ENCODE assay signal across 24 cellular contexts in the genomic region with DNA sequence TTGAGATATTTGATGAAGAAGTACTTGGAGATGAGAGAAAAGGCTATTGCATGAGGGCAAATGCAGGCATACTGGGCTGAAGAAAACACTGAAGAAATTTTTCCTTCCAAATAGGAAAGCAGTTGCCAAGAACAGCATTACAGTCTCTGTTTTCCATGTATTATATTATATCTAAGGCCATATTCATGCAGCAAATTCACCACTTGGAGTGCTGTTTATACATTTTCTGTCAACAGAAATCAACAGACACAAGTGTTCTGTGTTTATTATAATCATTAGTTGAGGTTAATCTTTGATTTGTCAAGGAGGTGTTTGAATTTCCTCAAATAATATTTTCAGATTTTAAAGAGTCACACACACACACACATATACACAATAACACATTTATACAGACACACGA.
DNase-seq lines count a peak whose midpoint lies in the region; ATAC-seq and TF ChIP-seq lines count a peak whose summit lies in the region.
"Had no signal": no experiment of that assay in that cellular context is flagged by ENCODE, and none has a peak within 500 bp of the region (broad histone marks: within the 10 kb centered on the region; RNA-seq: fewer than 3 reads in every experiment).

No MANE protein-coding gene starts in this region.

- no peak for TF ChIP-seq RAD21 in neural cell (conservative IDR thresholded peaks at IDR 0.05)

- H3K4me3 ChIP-seq in DND-41 (ENCODE audit: low read depth in 1 of 2, low read length in 2 of 2) (no peak overlapping the region), neural cell (ENCODE audit: low read length) (no peak overlapping the region), Karpas-422 (ENCODE audit: low read length) (no peak overlapping the region), lower lobe of right lung (no peak overlapping the region)
- H3K4me3 ChIP-seq: heart right ventricle, upper lobe of left lung had no signal

- H3K27ac Mint-ChIP-seq in HFFc6, result no peak overlapping the region
- H3K27ac Mint-ChIP-seq: activated B cell treated with CpG ODN at 0.5 μM for 24 hours; activated CD4-positive, alpha-beta memory T cell treated with anti-CD3 and anti-CD28 coated beads, Interleukin-2, amount 10 ng/mL, durations not matched to agents 7 days and 5 days; activated naive CD8-positive, alpha-beta T cell; CD8-positive, alpha-beta memory T cell had no signal

- H3K4me2 ChIP-seq in DND-41 (ENCODE audit: insufficient read depth, low read length), result no peak overlapping the region
- H3K4me2 ChIP-seq in neural cell (ENCODE audit: low read length), result no peak overlapping the region
- no peak overlapping the region for H3K4me2 ChIP-seq in Karpas-422 (ENCODE audit: low read depth, low read length, poor library complexity, severe bottlenecking)

- DNase-seq in DND-41 (no peak), HFFc6 (no peak), NK-92 (lab: John Stamatoyannopoulos, UW; ENCODE audit: unreplicated experiment) (no peak), Karpas-422 (no peak), germinal center (ENCODE audit: low spot score) (no peak), lower lobe of right lung (no peak)
- DNase-seq: activated B cell treated with CpG ODN at 0.5 μM for 24 hours; activated CD4-positive, alpha-beta memory T cell treated with anti-CD3 and anti-CD28 coated beads, Interleukin-2, amount 10 ng/mL, durations not matched to agents 7 days and 5 days; aorta; CD8-positive, alpha-beta memory T cell; central memory CD4-positive, alpha-beta T cell; heart right ventricle; MM.1S; NCI-H1436; NCI-H526 treated with DMSO at 0.1 percent for 48 hours; small intestine; stimulated activated CD4-positive, alpha-beta T cell treated with anti-CD3 and anti-CD28 coated beads, Interleukin-2, amount 100 ng/mL, for 24 hours; T1000; upper lobe of left lung had no signal

- H3K27me3 Mint-ChIP-seq in HFFc6 (ENCODE audit: insufficient read depth), result no peaks in the 10 kb centered on the region; the same call in 1 of the 2 replicates
- H3K27me3 Mint-ChIP-seq: activated B cell treated with CpG ODN at 0.5 μM for 24 hours; activated CD4-positive, alpha-beta memory T cell treated with anti-CD3 and anti-CD28 coated beads, Interleukin-2, amount 10 ng/mL, durations not matched to agents 7 days and 5 days; activated naive CD8-positive, alpha-beta T cell; CD8-positive, alpha-beta memory T cell had no signal

- H3K9ac ChIP-seq in DND-41 (ENCODE audit: low read depth, low read length) (no peak overlapping the region), neural cell (ENCODE audit: low read length) (no peak overlapping the region), Karpas-422 (ENCODE audit: low read length) (no peak overlapping the region)

- H3K4me1 ChIP-seq in DND-41 (ENCODE audit: insufficient read depth, low read length) (no peaks in the 10 kb centered on the region), Karpas-422 (ENCODE audit: low read length) (no peaks in the 10 kb centered on the region), lower lobe of right lung (peaks cover 5% of the 10 kb centered on the region)
- H3K4me1 ChIP-seq: upper lobe of left lung had no signal

- TF ChIP-seq EP300 in neural cell (conservative IDR thresholded peaks at IDR 0.05; ENCODE audit: poor library complexity, severe bottlenecking), result no peak

- H3K9me3 ChIP-seq in DND-41 (ENCODE audit: insufficient read depth, low read length, severe bottlenecking) (no peaks in the 10 kb centered on the region), neural cell (ENCODE audit: low read length) (no peaks in the 10 kb centered on the region), Karpas-422 (ENCODE audit: low read length) (no peaks in the 10 kb centered on the region), lower lobe of right lung (no peaks in the 10 kb centered on the region)
- H3K9me3 ChIP-seq: heart right ventricle, neutrophil, upper lobe of left lung had no signal

- H3K27me3 ChIP-seq in DND-41 (ENCODE audit: insufficient read depth, low read length, poor library complexity), result no peaks in the 10 kb centered on the region
- H3K27me3 ChIP-seq in neural cell (ENCODE audit: insufficient read depth, low read depth, low read length), result no peaks in the 10 kb centered on the region
- no peaks in the 10 kb centered on the region for H3K27me3 ChIP-seq in Karpas-422 (ENCODE audit: low read length)
- no peaks in the 10 kb centered on the region for H3K27me3 ChIP-seq in lower lobe of right lung (ENCODE audit: low read depth)
- H3K27me3 ChIP-seq: heart right ventricle, neutrophil, upper lobe of left lung had no signal

- peaks cover 7% of the 10 kb centered on the region; the same call in 1 of the 2 replicates for H3K36me3 ChIP-seq in DND-41 (ENCODE audit: insufficient read depth, low read length)
- no peaks in the 10 kb centered on the region for H3K36me3 ChIP-seq in neural cell (ENCODE audit: insufficient read depth, low read length)
- H3K36me3 ChIP-seq in Karpas-422 (ENCODE audit: insufficient read depth, low read length), result no peaks in the 10 kb centered on the region
- H3K36me3 ChIP-seq in lower lobe of right lung, result no peaks in the 10 kb centered on the region
- H3K36me3 ChIP-seq: neutrophil, upper lobe of left lung had no signal

- H3K9me2 ChIP-seq in neural cell (ENCODE audit: insufficient read depth, low read length) (no peaks in the 10 kb centered on the region), Karpas-422 (replicated peaks; ENCODE audit: insufficient read depth, low read length) (no peaks in the 10 kb centered on the region)

- H3K4me1 Mint-ChIP-seq in HFFc6 (ENCODE audit: low read depth), result no peaks in the 10 kb centered on the region; the same call in 1 of the 2 replicates
- H3K4me1 Mint-ChIP-seq: activated B cell treated with CpG ODN at 0.5 μM for 24 hours; CD8-positive, alpha-beta memory T cell had no signal

- no peaks in the 10 kb centered on the region for H3F3A ChIP-seq in neural cell (ENCODE audit: insufficient read depth, low read length, poor library complexity, severe bottlenecking)

- H4K20me1 ChIP-seq in DND-41 (ENCODE audit: insufficient read depth, low read length) (no peaks in the 10 kb centered on the region), neural cell (ENCODE audit: insufficient read depth) (no peaks in the 10 kb centered on the region), Karpas-422 (ENCODE audit: insufficient read depth, low read depth, low read length) (no peaks in the 10 kb centered on the region)

- intact Hi-C loops in lower lobe of right lung (cut with DNase I), result no loop called here

- H3K79me2 ChIP-seq in DND-41 (ENCODE audit: insufficient read depth, low read length) (no peaks in the 10 kb centered on the region), neural cell (replicated peaks; ENCODE audit: insufficient read depth, low read length) (no peaks in the 10 kb centered on the region), Karpas-422 (ENCODE audit: low read length) (no peaks in the 10 kb centered on the region)

- H2AFZ ChIP-seq in DND-41 (ENCODE audit: low read depth, low read length), result no peak overlapping the region
- no peak overlapping the region for H2AFZ ChIP-seq in neural cell (ENCODE audit: low read depth, low read length)
- no peak overlapping the region for H2AFZ ChIP-seq in Karpas-422 (ENCODE audit: low read length)

- ATAC-seq in DND-41 (ENCODE audit: insufficient read depth, low read depth), result no peak
- ATAC-seq in lower lobe of right lung, result no peak
- ATAC-seq: heart right ventricle, Right ventricle myocardium inferior had no signal

- H3K4me3 Mint-ChIP-seq in HFFc6, result no peak overlapping the region
- H3K4me3 Mint-ChIP-seq: activated B cell treated with CpG ODN at 0.5 μM for 24 hours; activated CD4-positive, alpha-beta memory T cell treated with anti-CD3 and anti-CD28 coated beads, Interleukin-2, amount 10 ng/mL, durations not matched to agents 7 days and 5 days; activated naive CD8-positive, alpha-beta T cell; CD8-positive, alpha-beta memory T cell had no signal

- TF ChIP-seq CTCF in DND-41 (IDR thresholded peaks at IDR 0.05; ENCODE audit: borderline replicate concordance, extremely low read depth, low read length, poor library complexity, severe bottlenecking), result peak; percentile 44
- peak; percentile 50 for TF ChIP-seq CTCF in HFFc6 (IDR thresholded peaks at IDR 0.05)
- peak; percentile 63 for TF ChIP-seq CTCF in VCaP (conservative IDR thresholded peaks at IDR 0.05)
- TF ChIP-seq CTCF in neural cell (IDR thresholded peaks at IDR 0.05; ENCODE audit: poor library complexity, severe bottlenecking), result peak; percentile 34
- no peak for TF ChIP-seq CTCF in lower lobe of right lung (IDR thresholded peaks at IDR 0.05)

- peaks cover 10% of the 10 kb centered on the region for H3K36me3 Mint-ChIP-seq in HFFc6 (ENCODE audit: low read depth)
- H3K36me3 Mint-ChIP-seq: activated naive CD8-positive, alpha-beta T cell had no signal

- H3K27ac ChIP-seq in DND-41 (ENCODE audit: low read length) (no peak overlapping the region), VCaP (no peak overlapping the region), neural cell (ENCODE audit: low read length) (no peak overlapping the region), Karpas-422 (ENCODE audit: low read length) (no peak overlapping the region), lower lobe of right lung (no peak overlapping the region)
- H3K27ac ChIP-seq: heart right ventricle, neutrophil, upper lobe of left lung had no signal

- no peaks in the 10 kb centered on the region for H3K9me3 Mint-ChIP-seq in HFFc6
- H3K9me3 Mint-ChIP-seq: CD8-positive, alpha-beta memory T cell had no signal

TF ChIP-seq in neural cell, 6 proteins besides CTCF, POLR2A, EP300 and RAD21 (continues in another document):
- TF ChIP-seq MXI1 (conservative IDR thresholded peaks at IDR 0.05; ENCODE audit: poor library complexity, severe bottlenecking) (no peak), SMC3 (conservative IDR thresholded peaks at IDR 0.05; ENCODE audit: poor library complexity) (no peak), EZH2 (IDR thresholded peaks at IDR 0.05; ENCODE audit: borderline replicate concordance, insufficient read depth, low read length, poor library complexity, severe bottlenecking) (no peak)
